11 cellular contexts compared by ENCODE assay signal in the genomic region with DNA sequence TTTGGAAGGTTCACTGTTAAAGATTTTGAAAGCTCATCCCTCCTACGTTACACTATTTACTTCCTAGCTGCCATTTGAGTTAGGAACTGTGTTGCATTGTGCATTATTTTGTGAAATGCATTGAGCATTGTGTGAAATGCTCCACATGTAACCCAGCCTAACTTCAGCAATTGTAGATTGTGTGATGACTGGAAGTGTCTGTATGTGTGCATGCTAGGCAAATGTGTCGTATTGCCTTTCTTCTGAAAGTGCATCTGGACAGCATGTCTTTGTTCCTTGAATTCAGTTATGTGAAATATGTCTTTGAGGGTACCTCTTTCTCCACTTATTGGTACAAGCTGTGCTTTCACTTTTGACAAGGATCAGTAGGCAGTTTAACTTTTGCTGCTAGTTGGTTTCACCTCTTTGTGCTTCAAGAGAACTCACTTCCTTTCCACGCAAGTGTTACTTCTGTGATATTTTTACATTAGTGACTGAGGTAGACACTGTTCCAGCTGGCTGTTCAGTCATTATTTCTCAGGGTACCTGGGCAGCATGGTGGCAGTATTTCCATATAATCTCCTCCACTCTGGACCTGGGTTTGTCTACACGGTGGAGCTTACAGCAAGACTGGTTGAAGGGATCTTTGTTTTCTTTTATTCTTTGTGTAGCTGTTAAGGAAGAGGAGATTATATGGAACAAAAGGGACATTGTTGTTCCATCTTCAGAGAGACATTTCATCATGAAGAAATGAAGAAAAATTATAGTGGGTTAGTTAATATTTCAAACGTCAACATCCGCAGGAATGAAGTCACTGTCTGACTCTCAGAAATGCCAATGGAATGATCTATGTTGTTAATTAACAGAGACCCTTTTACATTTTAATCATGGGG.
DNase-seq lines count a peak whose midpoint lies in the region; ATAC-seq, FAIRE-seq and TF ChIP-seq lines count a peak whose summit lies in the region.
"Had no signal": no experiment of that assay in that cellular context is flagged by ENCODE, and none has a peak within 500 bp of the region (broad histone marks: within the 10 kb centered on the region; RNA-seq: fewer than 3 reads in every experiment).

No MANE protein-coding gene starts in this region.

- TF ChIP-seq CTCF in GM10248 (IDR thresholded peaks at IDR 0.05; ENCODE audit: control extremely low read depth, extremely low read depth, low read depth, missing control alignments) (no peak), GM12878 (IDR thresholded peaks at IDR 0.05 in 2 of 3, conservative IDR thresholded peaks at IDR 0.05 in 1 of 3; ENCODE audit: control insufficient read depth in 2 of 3, extremely low read depth in 1 of 3, insufficient read depth in 1 of 3, low read depth in 3 of 3, low read length in 3 of 3) (0 out of 6 replicates have a peak, but pooled peaks of 2 of the 3 experiments have one; percentile 3 to 5)

- TF ChIP-seq EP300 in GM12878 (IDR thresholded peaks at IDR 0.05; ENCODE audit: borderline replicate concordance in 1 of 2, control insufficient read depth in 1 of 2, low read depth in 2 of 2, low read length in 2 of 2), result no peak

- TF ChIP-seq POLR2A in GM12878 (IDR thresholded peaks at IDR 0.05; ENCODE audit: low read depth, low read length), result no peak

- peak overlapping the region; percentile 22; the same call in 1 of the 2 replicates for H3K9ac ChIP-seq in GM12878 (ENCODE audit: control insufficient read depth, insufficient read depth, low read length)
- H3K9ac ChIP-seq: KMS-11 had no signal

- DNase-seq in GM10248 (ENCODE audit: extremely low spot score) (peak; percentile 33), GM12878 (ENCODE audit: low read depth, low spot score) (peak; percentile 64), NOMO-1 treated with DMSO at 0.1 percent for 48 hours (lab: John Stamatoyannopoulos, UW; ENCODE audit: unreplicated experiment) (no peak), NCI-H82 treated with DMSO at 0.1 percent for 48 hours (lab: John Stamatoyannopoulos, UW; ENCODE audit: unreplicated experiment) (no peak), MG63 (no peak), AML-193 (lab: John Stamatoyannopoulos, UW) (no peak)
- DNase-seq: DMS79 had no signal

- BruUV-seq in GM12878 (replicated peaks; lab: Mats Ljungman, UMichigan), result no TSS peak

- CTCF ChIA-PET in GM10248 (lab: Yijun Ruan, JAX) (interaction anchor here (2.2 kb wide), 1 partner anchor 19 kb away, joined by 6 read pairs; no protein-coding TSS in a partner anchor), GM12878 (lab: Yijun Ruan, JAX) (interaction anchor here (0.7 to 5.5 kb wide), 6 partner anchors 20 to 1507 kb away, joined by 3 to 44 read pairs (median 4); no protein-coding TSS in a partner anchor)

- H2AFZ ChIP-seq in GM12878 (ENCODE audit: control insufficient read depth, low read depth, low read length), result peak overlapping the region; percentile 51

- H4K20me1 ChIP-seq in GM12878 (ENCODE audit: control insufficient read depth, insufficient read depth), result no peaks in the 10 kb centered on the region

- H3K4me3 ChIP-seq in GM12878 (no peak overlapping the region), MG63 (no peak overlapping the region)
- H3K4me3 ChIP-seq: cardiac muscle cell had no signal

- H3K36me3 ChIP-seq in GM12878 (ENCODE audit: control insufficient read depth in 2 of 2, insufficient read depth in 2 of 2, low read length in 1 of 2), result peaks cover 5 to 30% of the 10 kb centered on the region in 2 experiments
- peaks cover 8% of the 10 kb centered on the region for H3K36me3 ChIP-seq in MG63

- RAD21 ChIA-PET in GM12878 (lab: Charles Lee; ENCODE audit: unreplicated experiment), result interaction anchor here (1.0 to 3.2 kb wide), 6 partner anchors 9 to 355 kb away, joined by 3 to 29 read pairs (median 4); no protein-coding TSS in a partner anchor

- H3K9me3 ChIP-seq in GM12878 (replicated peaks; ENCODE audit: control insufficient read depth, insufficient read depth, low read length) (no peaks in the 10 kb centered on the region), MG63 (no peaks in the 10 kb centered on the region)

- intact Hi-C loops in GM12878 (cut with micrococcal nuclease; ENCODE audit: unreplicated experiment), result no loop called here

- ATAC-seq in GM19438 (IDR thresholded peaks at IDR 0.05; ENCODE audit: low read depth, unreplicated experiment) (peak; percentile 86), HG03097 (IDR thresholded peaks at IDR 0.05; ENCODE audit: low FRiP score, unreplicated experiment) (peak; percentile 82), GM12878 (peak; percentile 91)

- H3K79me2 ChIP-seq in GM12878 (ENCODE audit: control insufficient read depth, insufficient read depth, low read length), result no peaks in the 10 kb centered on the region

- POLR2A ChIA-PET in GM10248 (lab: Yijun Ruan, JAX), result no interaction called here
- POLR2A ChIA-PET in GM12878 (lab: Charles Lee), result interaction anchor here (1.6 kb wide), 1 partner anchor 8 kb away, joined by 3 read pairs; no protein-coding TSS in a partner anchor

- in situ Hi-C loops in GM12878 (cut with MboI), result no loop called here

- no peaks in the 10 kb centered on the region for H3K27me3 ChIP-seq in GM12878 (replicated peaks in 1 of 2; ENCODE audit: control insufficient read depth in 2 of 2, insufficient read depth in 2 of 2, low read length in 1 of 2)
- no peaks in the 10 kb centered on the region for H3K27me3 ChIP-seq in MG63
- H3K27me3 ChIP-seq: cardiac muscle cell had no signal

- H3K27ac ChIP-seq in GM12878 (ENCODE audit: control insufficient read depth, insufficient read depth), result peak overlapping the region; percentile 40
- H3K27ac ChIP-seq: cardiac muscle cell, KMS-11 had no signal

- TF ChIP-seq RAD21 in GM12878 (IDR thresholded peaks at IDR 0.05; ENCODE audit: insufficient read depth, low read depth, low read length), result no peak

- SMC1A ChIA-PET in GM12878 (lab: Charles Lee; ENCODE audit: uncharacterized antibody, unreplicated experiment), result interaction anchor here (0.6 to 4.5 kb wide), 17 partner anchors 8 to 236 kb away, joined by 3 to 24 read pairs (median 3); no protein-coding TSS in a partner anchor

- WGBS in GM12878 (ENCODE audit: insufficient coverage, insufficient replicate concordance, low lambda C conversion rate, missing lambda C conversion rate), result 53% methylated on average over 6 of the region's 6 CpGs

- peak; percentile 92 for FAIRE-seq in GM12878 (lab: Jason Lieb, UNC)

- H3K4me1 ChIP-seq in GM12878 (ENCODE audit: control insufficient read depth, insufficient read depth, low read length), result peaks cover 13% of the 10 kb centered on the region

- peak overlapping the region; percentile 59 for H3K4me2 ChIP-seq in GM12878 (ENCODE audit: control insufficient read depth, insufficient read depth)
- H3K4me2 ChIP-seq: KMS-11 had no signal

TF ChIP-seq in GM12878, 131 proteins besides CTCF, POLR2A, EP300 and RAD21 (continues in another document):
- TF ChIP-seq GABPA (IDR thresholded peaks at IDR 0.05; ENCODE audit: low read depth), result no peak
- no peak for TF ChIP-seq RB1 (IDR thresholded peaks at IDR 0.05; ENCODE audit: borderline replicate concordance)
- no peak for TF ChIP-seq FOS (IDR thresholded peaks at IDR 0.05; ENCODE audit: borderline replicate concordance, extremely low read depth, insufficient read length)
- TF ChIP-seq SREBF1 (IDR thresholded peaks at IDR 0.05; ENCODE audit: low read length), result no peak
- TF ChIP-seq PAX5 (IDR thresholded peaks at IDR 0.05; ENCODE audit: borderline replicate concordance, low read depth, low read length), result no peak
- no peak for TF ChIP-seq MYB (IDR thresholded peaks at IDR 0.05; ENCODE audit: borderline replicate concordance, low read depth, low read length)
- no peak for TF ChIP-seq TAF1 (IDR thresholded peaks at IDR 0.05; ENCODE audit: borderline replicate concordance, low read depth, low read length)
- no peak for TF ChIP-seq KLF5 (IDR thresholded peaks at IDR 0.05; ENCODE audit: partially characterized antibody)
- peak; percentile 42; the same call in 1 of the 2 replicates for TF ChIP-seq SPI1 (IDR thresholded peaks at IDR 0.05; ENCODE audit: borderline replicate concordance, insufficient read depth, low read depth, low read length)
- TF ChIP-seq FOXK2 (IDR thresholded peaks at IDR 0.05), result no peak
- TF ChIP-seq NBN (IDR thresholded peaks at IDR 0.05), result 0 out of 2 replicates have a peak, but pooled peaks have one; percentile 17
- TF ChIP-seq ZBTB33 (IDR thresholded peaks at IDR 0.05), result no peak
- TF ChIP-seq ZNF384 (IDR thresholded peaks at IDR 0.05; ENCODE audit: borderline replicate concordance, low read depth, low read length), result no peak
- no peak for TF ChIP-seq MTA3 (IDR thresholded peaks at IDR 0.05; ENCODE audit: borderline replicate concordance, low read length)
- TF ChIP-seq SIX5 (IDR thresholded peaks at IDR 0.05; ENCODE audit: low read depth, low read length, severe bottlenecking), result peak; percentile 7
- TF ChIP-seq ZSCAN29 (IDR thresholded peaks at IDR 0.05), result no peak
- peak in 1 of 2 experiments; percentile 16; a peak in 1 of 4 replicates for TF ChIP-seq IKZF2 (IDR thresholded peaks at IDR 0.05)
- TF ChIP-seq CHD2 (IDR thresholded peaks at IDR 0.05; ENCODE audit: borderline replicate concordance, low read depth, low read length), result no peak
- no peak for TF ChIP-seq NR2C1 (IDR thresholded peaks at IDR 0.05)
- TF ChIP-seq CREM (IDR thresholded peaks at IDR 0.05; ENCODE audit: low read depth), result no peak
- TF ChIP-seq TCF3 (IDR thresholded peaks at IDR 0.05; ENCODE audit: borderline replicate concordance, insufficient read depth, low read depth, low read length), result no peak
- TF ChIP-seq ZNF622 (IDR thresholded peaks at IDR 0.05), result no peak
- no peak for TF ChIP-seq POU2F2 (IDR thresholded peaks at IDR 0.05; ENCODE audit: borderline replicate concordance, low read depth, low read length)
- 0 out of 2 replicates have a peak, but pooled peaks have one; percentile 21 for TF ChIP-seq IKZF1 (conservative IDR thresholded peaks at IDR 0.05)
- no peak for TF ChIP-seq TCF12 (IDR thresholded peaks at IDR 0.05; ENCODE audit: low read depth, low read length)

Comparison
In these comparisons a context has a peak if more than half of its experiments do, and no peak if none do; other contexts are left out.
1. DNase-seq: peak in GM10248 (single experiment) and GM12878 (single experiment); none in NOMO-1 treated with DMSO at 0.1 percent for 48 hours (single experiment), NCI-H82 treated with DMSO at 0.1 percent for 48 hours (single experiment), MG63 (single experiment) and AML-193 (0 of 2).
2. Peak in every context shown above with its lines, with median percentiles within 50 percentile points of each other: ATAC-seq.